Comparison of ENCODE assay signal across 17 cellular contexts in genomic region chr22:18975434-18976196, GRCh38. TPM values are rescaled to one million over a fixed set of nuclear protein-coding genes. Genes with fewer than 3 reads are reported as not detected.
DNase-seq lines count a peak whose midpoint lies in the region; ATAC-seq, FAIRE-seq and TF ChIP-seq lines count a peak whose summit lies in the region.
"Had no signal": no experiment of that assay in that cellular context is flagged by ENCODE, and none has a peak within 500 bp of the region (broad histone marks: within the 10 kb centered on the region; RNA-seq: fewer than 3 reads in every experiment).

No MANE protein-coding gene starts in this region.

- no peak overlapping the region for H4K91ac ChIP-seq in neuronal stem cell (ENCODE audit: low read depth, low read length, poor library complexity)

- H3K14ac ChIP-seq in neuronal stem cell (ENCODE audit: low read length) = no peak overlapping the region

- no peak overlapping the region; a peak in 1 of 4 replicates for H3K9ac ChIP-seq in K562 (ENCODE audit: insufficient read depth in 1 of 2, low read depth in 2 of 2, low read length in 2 of 2)
- H3K9ac ChIP-seq in neuronal stem cell (ENCODE audit: low read depth, low read length, poor library complexity) = no peak overlapping the region

- ATAC-seq in activated naive CD8-positive, alpha-beta T cell treated with anti-CD3 and anti-CD28 coated beads, Interleukin-2, amount 50 U/mL, for 24 hours = peak; percentile 44
- ATAC-seq in K562 (no peak), HG02798 (IDR thresholded peaks at IDR 0.05; ENCODE audit: poor library complexity, unreplicated experiment) (no peak)

- no peak overlapping the region for H3K18ac ChIP-seq in neuronal stem cell (ENCODE audit: low read length)

- no peaks in the 10 kb centered on the region for H3K9me1 ChIP-seq in K562 (ENCODE audit: control insufficient read depth, insufficient read depth, low read length)

- CTCF ChIA-PET in K562 (lab: Yijun Ruan, JAX; ENCODE audit: low intra/inter-chr PET ratio) = no interaction called here

- H2AFZ ChIP-seq in K562 (ENCODE audit: low read depth, low read length) (no peak overlapping the region), neuronal stem cell (ENCODE audit: low read length) (no peak overlapping the region)

- H3K36me3 Mint-ChIP-seq in activated naive CD8-positive, alpha-beta T cell treated with anti-CD3 and anti-CD28 coated beads, Interleukin-2, amount 50 U/mL, for 24 hours (ENCODE audit: low read depth) = no peaks in the 10 kb centered on the region
- H3K36me3 Mint-ChIP-seq in activated naive CD8-positive, alpha-beta T cell treated with anti-CD3 and anti-CD28 coated beads for 36 hours = no peaks in the 10 kb centered on the region
- no peaks in the 10 kb centered on the region for H3K36me3 Mint-ChIP-seq in chondrocyte (ENCODE audit: low read depth)

- FAIRE-seq in K562 (lab: Jason Lieb, UNC) = no peak
- FAIRE-seq: GM18507 had no signal

- H3K36me3 ChIP-seq in K562 (ENCODE audit: control insufficient read depth, insufficient read depth, low read length) = no peaks in the 10 kb centered on the region
- no peaks in the 10 kb centered on the region for H3K36me3 ChIP-seq in neuronal stem cell (replicated peaks in 1 of 2; ENCODE audit: control insufficient read depth in 2 of 2, insufficient read depth in 2 of 2, low read length in 2 of 2)

- H3K79me1 ChIP-seq in neuronal stem cell (ENCODE audit: low read depth, low read length) = peaks cover 16% of the 10 kb centered on the region

- in situ Hi-C loops in K562 (cut with MboI) = loop anchor here (25.0 kb wide), 1 partner anchor 188 kb away; no protein-coding TSS in a partner anchor

- peak overlapping the region; percentile 37 for H2BK15ac ChIP-seq in neuronal stem cell (ENCODE audit: low read length)

- peaks cover 12% of the 10 kb centered on the region for H4K20me1 ChIP-seq in K562 (replicated peaks; ENCODE audit: control insufficient read depth, insufficient read depth, low read length)

- peaks cover 4% of the 10 kb centered on the region for H3K9me3 Mint-ChIP-seq in activated naive CD8-positive, alpha-beta T cell treated with anti-CD3 and anti-CD28 coated beads, Interleukin-2, amount 50 U/mL, for 24 hours
- H3K9me3 Mint-ChIP-seq in activated naive CD8-positive, alpha-beta T cell treated with anti-CD3 and anti-CD28 coated beads for 36 hours = peaks cover 1% of the 10 kb centered on the region
- H3K9me3 Mint-ChIP-seq in chondrocyte (ENCODE audit: low read depth) = peaks cover 8% of the 10 kb centered on the region
- H3K9me3 Mint-ChIP-seq: CD4-positive, alpha-beta T cell had no signal

- DNase-seq in activated naive CD8-positive, alpha-beta T cell treated with anti-CD3 and anti-CD28 coated beads, Interleukin-2, amount 50 U/mL, for 24 hours = peak; percentile 28
- DNase-seq in activated naive CD8-positive, alpha-beta T cell treated with anti-CD3 and anti-CD28 coated beads for 36 hours = no peak
- no peak for DNase-seq in K562 (ENCODE audit: extremely low read depth in 1 of 4, low spot score in 3 of 4)
- DNase-seq in chondrocyte (ENCODE audit: low spot score) = peak; percentile 69
- no peak for DNase-seq in neuronal stem cell (ENCODE audit: low spot score)
- no peak for DNase-seq in activated gamma-delta T cell (lab: John Stamatoyannopoulos, UW)
- DNase-seq in NCI-H82 (lab: John Stamatoyannopoulos, UW) = no peak
- DNase-seq: ACHN; Calu3; CD4-positive, alpha-beta T cell; DMS 273 treated with DMSO at 0.1 percent for 48 hours; HCEC 1CT; HFFc6 had no signal

- no peak for TF ChIP-seq CTCF in K562 (IDR thresholded peaks at IDR 0.05 in 2 of 3, conservative IDR thresholded peaks at IDR 0.05 in 1 of 3; ENCODE audit: insufficient read depth in 2 of 3, low read depth in 1 of 3, low read length in 3 of 3)
- no peak for TF ChIP-seq CTCF in chondrocyte (IDR thresholded peaks at IDR 0.05)

- peak overlapping the region; percentile 66 for H3K4ac ChIP-seq in neuronal stem cell (ENCODE audit: low read length)

- no peak overlapping the region for H3K27ac ChIP-seq in K562 (ENCODE audit: extremely low read depth, low read depth, low read length)
- no peak overlapping the region for H3K27ac ChIP-seq in neuronal stem cell (replicated peaks; ENCODE audit: low read length)
- H3K27ac ChIP-seq: HL-60 had no signal

- H3K27ac Mint-ChIP-seq in activated naive CD8-positive, alpha-beta T cell treated with anti-CD3 and anti-CD28 coated beads, Interleukin-2, amount 50 U/mL, for 24 hours = no peak overlapping the region
- no peak overlapping the region for H3K27ac Mint-ChIP-seq in activated naive CD8-positive, alpha-beta T cell treated with anti-CD3 and anti-CD28 coated beads for 36 hours
- H3K27ac Mint-ChIP-seq in chondrocyte (ENCODE audit: unreplicated experiment) = no peak overlapping the region
- H3K27ac Mint-ChIP-seq: CD4-positive, alpha-beta T cell; HFFc6 had no signal

- H3K4me2 ChIP-seq in K562 (ENCODE audit: insufficient read depth, low read length) = no peak overlapping the region
- no peak overlapping the region for H3K4me2 ChIP-seq in neuronal stem cell (ENCODE audit: insufficient read depth, low read length, poor library complexity, severe bottlenecking)

- no peak overlapping the region for H2BK5ac ChIP-seq in neuronal stem cell (ENCODE audit: low read length)

- H3K4me3 ChIP-seq in K562 = no peak overlapping the region
- no peak overlapping the region for H3K4me3 ChIP-seq in neuronal stem cell (ENCODE audit: low read length in 2 of 2)

- no peaks in the 10 kb centered on the region for H3K79me2 ChIP-seq in K562 (ENCODE audit: control insufficient read depth, insufficient read depth, low read length)

- TF ChIP-seq RAD21 in K562 (CRISPR knock-in tag; conservative IDR thresholded peaks at IDR 0.05 in 1 of 2, IDR thresholded peaks at IDR 0.05 in 1 of 2) = no peak

- 2% methylated on average over 16 of the region's 16 CpGs for WGBS in K562 (ENCODE audit: insufficient coverage, low coverage, missing lambda C conversion rate)
- no CpG with 5 or more reads among the region's 16 CpGs for WGBS in neuronal stem cell (ENCODE audit: extremely low coverage in 2 of 2, insufficient read length in 2 of 2, insufficient replicate concordance in 1 of 2), 2 donors

- no TSS peak for BruUV-seq in K562 (replicated peaks; lab: Mats Ljungman, UMichigan)

- no peak overlapping the region for H2AK5ac ChIP-seq in neuronal stem cell (ENCODE audit: low read depth, low read length)

- intact Hi-C loops in K562 (cut with micrococcal nuclease) = no loop called here

- H3K4me3 Mint-ChIP-seq in activated naive CD8-positive, alpha-beta T cell treated with anti-CD3 and anti-CD28 coated beads, Interleukin-2, amount 50 U/mL, for 24 hours = no peak overlapping the region
- no peak overlapping the region for H3K4me3 Mint-ChIP-seq in activated naive CD8-positive, alpha-beta T cell treated with anti-CD3 and anti-CD28 coated beads for 36 hours
- H3K4me3 Mint-ChIP-seq in chondrocyte (ENCODE audit: unreplicated experiment) = no peak overlapping the region
- H3K4me3 Mint-ChIP-seq: CD4-positive, alpha-beta T cell; HFFc6 had no signal

- H3K9me3 ChIP-seq in K562 (replicated peaks; ENCODE audit: control insufficient read depth, insufficient read depth, low read depth, low read length) (peaks cover 2% of the 10 kb centered on the region; the same call in 1 of the 2 replicates), neuronal stem cell (replicated peaks in 1 of 2; ENCODE audit: control insufficient read depth in 2 of 2, insufficient read depth in 1 of 2, low read depth in 1 of 2, low read length in 2 of 2) (peaks cover 2 to 20% of the 10 kb centered on the region in 2 donors)

- no peak overlapping the region for H3K23ac ChIP-seq in neuronal stem cell (ENCODE audit: low read depth, low read length, poor library complexity)

- H3K27me3 ChIP-seq in K562 (ENCODE audit: control insufficient read depth in 2 of 2, insufficient read depth in 2 of 2, low read length in 2 of 2) (peaks cover 26 to 65% of the 10 kb centered on the region in 2 experiments; a peak in 4 of 5 replicates), neuronal stem cell (ENCODE audit: control insufficient read depth in 3 of 3, insufficient read depth in 3 of 3, low read depth in 1 of 3, low read length in 3 of 3) (no peaks in the 10 kb centered on the region)

- no peak overlapping the region for H4K8ac ChIP-seq in neuronal stem cell (ENCODE audit: low read depth, low read length)

- no peak for TF ChIP-seq EP300 in K562 (IDR thresholded peaks at IDR 0.05; ENCODE audit: low read length)

- no peak overlapping the region for H2BK120ac ChIP-seq in neuronal stem cell (ENCODE audit: low read depth, low read length)

- H3K4me1 ChIP-seq in K562 (replicated peaks in 1 of 2; ENCODE audit: control insufficient read depth in 2 of 2, insufficient read depth in 2 of 2, low read length in 2 of 2) = peaks cover 0 to 32% of the 10 kb centered on the region in 2 experiments; a peak in 2 of 5 replicates
- peaks cover 8 to 13% of the 10 kb centered on the region in 2 donors for H3K4me1 ChIP-seq in neuronal stem cell (ENCODE audit: control insufficient read depth in 2 of 2, insufficient read depth in 1 of 2, low read depth in 1 of 2, low read length in 2 of 2)

- peaks cover 11% of the 10 kb centered on the region for H3K4me1 Mint-ChIP-seq in activated naive CD8-positive, alpha-beta T cell treated with anti-CD3 and anti-CD28 coated beads, Interleukin-2, amount 50 U/mL, for 24 hours
- peaks cover 2% of the 10 kb centered on the region for H3K4me1 Mint-ChIP-seq in activated naive CD8-positive, alpha-beta T cell treated with anti-CD3 and anti-CD28 coated beads for 36 hours
- H3K4me1 Mint-ChIP-seq in chondrocyte (ENCODE audit: low read depth) = no peaks in the 10 kb centered on the region

- POLR2A ChIA-PET in K562 (lab: Yijun Ruan, JAX) = interaction anchor here (0.6 kb wide), 1 partner anchor 9 kb away, joined by 3 read pairs; no protein-coding TSS in a partner anchor

- peak overlapping the region; percentile 30 for H2BK12ac ChIP-seq in neuronal stem cell (ENCODE audit: low read length)

- TF ChIP-seq POLR2A in K562 (conservative IDR thresholded peaks at IDR 0.05) = no peak

- H3K27me3 Mint-ChIP-seq in activated naive CD8-positive, alpha-beta T cell treated with anti-CD3 and anti-CD28 coated beads, Interleukin-2, amount 50 U/mL, for 24 hours = peaks cover 7% of the 10 kb centered on the region
- peaks cover 8% of the 10 kb centered on the region for H3K27me3 Mint-ChIP-seq in activated naive CD8-positive, alpha-beta T cell treated with anti-CD3 and anti-CD28 coated beads for 36 hours
- peaks cover 6% of the 10 kb centered on the region for H3K27me3 Mint-ChIP-seq in chondrocyte (ENCODE audit: low read depth)
- H3K27me3 Mint-ChIP-seq: CD4-positive, alpha-beta T cell had no signal

RNA-seq across cellular contexts. Expression of gene PRODH, which starts 39.5 kb away (rescaled TPM):
- total RNA-seq in activated naive CD8-positive, alpha-beta T cell treated with anti-CD3 and anti-CD28 coated beads for 36 hours = not detected
- total RNA-seq in K562 (2011; cell fraction: chromatin; rRNA removed; ENCODE audit: low replicate concordance) = 0.09 and 0.23 TPM in 2 replicates
- 0.17 TPM in 1 of 2 replicates, not detected in the other for total RNA-seq in K562 (2011; cell fraction: nucleolus; rRNA removed)
- total RNA-seq in K562 (2011; cell fraction: nucleoplasm; rRNA removed) = not detected in 2 replicates
- not detected in 2 replicates for total RNA-seq in K562 (2014; rRNA removed)
- not detected in 2 replicates for total RNA-seq in K562 (2014; rRNA removed; fragmentation: Illumina TruSeq; extraction: Trizol)
- total RNA-seq in K562 (2015; rRNA removed; fragmentation: Illumina TruSeq; extraction: Trizol) = not detected in 2 replicates
- total RNA-seq in K562 (2021) = not detected in 2 replicates
- polyA plus RNA-seq in K562 (2011; rRNA removed) = 0.11 TPM in 1 of 2 replicates, not detected in the other
- 0.03 TPM in 1 of 2 replicates, not detected in the other for polyA plus RNA-seq in K562 (2011; cell fraction: cytosol; rRNA removed)
- polyA plus RNA-seq in K562 (2011; cell fraction: nucleus; rRNA removed) = 0.26 TPM in 1 of 2 replicates, not detected in the other
- 0.01 TPM in 1 of 2 replicates, not detected in the other for polyA plus RNA-seq in K562 (2012)
- polyA plus RNA-seq in K562 (2014; fragmentation: Illumina TruSeq; extraction: Trizol) = not detected in 2 replicates
- not detected for polyA plus RNA-seq in K562 (2014; fragmentation: Nextera tagmentation; extraction: Ambion mirVana)
- 0.07 TPM in 1 of 2 replicates, not detected in the other for polyA plus RNA-seq in K562 (2014; rRNA removed)
- polyA minus RNA-seq in K562 (2011; rRNA and poly(A)+ RNA removed) = not detected in 2 replicates
- not detected in 2 replicates for polyA minus RNA-seq in K562 (2011; cell fraction: cytosol; rRNA and poly(A)+ RNA removed)
- polyA minus RNA-seq in K562 (2011; cell fraction: nucleus; rRNA and poly(A)+ RNA removed) = 0.40 TPM in 1 of 2 replicates, not detected in the other
- total RNA-seq in chondrocyte = 3.5 to 5.9 TPM (median 5.6 TPM) in 3 replicates
- 8.3 TPM for polyA plus RNA-seq in neuronal stem cell (2013, experiment 1 of 2)
- 8.3 TPM for polyA plus RNA-seq in neuronal stem cell (2013, experiment 2 of 2)
- total RNA-seq: CD4-positive, alpha-beta T cell; H4; HFFc6 had no signal

Comparison
In these comparisons a context has a peak if more than half of its experiments do, and no peak if none do; other contexts are left out.
1. DNase-seq: peak in activated naive CD8-positive, alpha-beta T cell treated with anti-CD3 and anti-CD28 coated beads, Interleukin-2, amount 50 U/mL, for 24 hours (single experiment) and chondrocyte (single experiment); none in activated naive CD8-positive, alpha-beta T cell treated with anti-CD3 and anti-CD28 coated beads for 36 hours (single experiment), K562 (0 of 4), neuronal stem cell (single experiment), activated gamma-delta T cell (single experiment) and NCI-H82 (single experiment).